In the genomic region with DNA sequence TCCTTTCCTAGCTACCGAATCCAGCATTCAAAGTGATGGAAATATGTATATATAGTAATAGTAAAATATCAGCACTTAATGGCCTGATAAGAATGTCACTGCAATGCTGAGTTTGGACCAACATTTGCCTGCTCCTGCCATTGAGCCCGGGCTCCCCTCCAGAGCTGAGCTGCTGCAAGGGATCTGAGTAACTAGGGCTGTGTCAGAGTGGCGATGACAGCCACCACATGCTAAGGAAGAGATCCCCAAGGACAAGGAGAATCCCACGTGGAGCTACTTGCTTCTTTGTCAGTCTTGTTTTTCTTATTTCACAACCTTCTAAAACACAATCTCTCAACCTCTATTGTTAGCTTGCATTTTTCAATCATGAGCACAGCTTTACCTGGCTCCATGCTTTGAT, we compare ENCODE assay signal across 13 cellular contexts. TPM values are rescaled to one million over a fixed set of nuclear protein-coding genes. Genes with fewer than 3 reads are reported as not detected.
"Had no signal": no experiment of that assay in that cellular context is flagged by ENCODE, and none has a peak within 500 bp of the region (broad histone marks: within the 10 kb centered on the region; RNA-seq: fewer than 3 reads in every experiment).

No MANE protein-coding gene starts in this region.

- DNase-seq: activated CD4-positive, alpha-beta memory T cell treated with anti-CD3 and anti-CD28 coated beads for 36 hours; activated CD4-positive, CD25-positive, alpha-beta regulatory T cell treated with anti-CD3 and anti-CD28 coated beads, Interleukin-2, amount 50 U/mL, for 72 hours; activated CD8-positive, alpha-beta memory T cell treated with anti-CD3 and anti-CD28 coated beads, Interleukin-2, amount 50 U/mL, for 4 hours; activated naive CD8-positive, alpha-beta T cell treated with anti-CD3 and anti-CD28 coated beads, Interleukin-2, amount 10 ng/mL, durations not matched to agents 7 days and 5 days; anterior cingulate cortex; gastrocnemius medialis; naive B cell; retina; thyroid gland; uterus had no signal

- H3K9me3 ChIP-seq: gastrocnemius medialis, thyroid gland, uterus had no signal

- H3K27ac Mint-ChIP-seq: activated CD4-positive, alpha-beta memory T cell treated with anti-CD3 and anti-CD28 coated beads for 36 hours; activated naive CD8-positive, alpha-beta T cell treated with anti-CD3 and anti-CD28 coated beads, Interleukin-2, amount 10 ng/mL, durations not matched to agents 7 days and 5 days had no signal

- H3K27me3 Mint-ChIP-seq: activated CD4-positive, alpha-beta memory T cell treated with anti-CD3 and anti-CD28 coated beads for 36 hours; naive B cell had no signal

- H3K27ac ChIP-seq: gastrocnemius medialis, skin epidermis, thyroid gland, uterus had no signal

- H3K27me3 ChIP-seq: gastrocnemius medialis, thyroid gland, uterus had no signal

- ATAC-seq: gastrocnemius medialis had no signal

- H3K36me3 Mint-ChIP-seq: activated CD4-positive, alpha-beta memory T cell treated with anti-CD3 and anti-CD28 coated beads for 36 hours; activated naive CD8-positive, alpha-beta T cell treated with anti-CD3 and anti-CD28 coated beads, Interleukin-2, amount 10 ng/mL, durations not matched to agents 7 days and 5 days; naive B cell had no signal

- H3K36me3 ChIP-seq: gastrocnemius medialis, thyroid gland, uterus had no signal

- H3K4me1 ChIP-seq: gastrocnemius medialis, thyroid gland, uterus had no signal

- H3K4me3 Mint-ChIP-seq: activated CD4-positive, alpha-beta memory T cell treated with anti-CD3 and anti-CD28 coated beads for 36 hours; activated naive CD8-positive, alpha-beta T cell treated with anti-CD3 and anti-CD28 coated beads, Interleukin-2, amount 10 ng/mL, durations not matched to agents 7 days and 5 days; naive B cell had no signal

- H3K9me3 Mint-ChIP-seq: activated CD4-positive, alpha-beta memory T cell treated with anti-CD3 and anti-CD28 coated beads for 36 hours; activated naive CD8-positive, alpha-beta T cell treated with anti-CD3 and anti-CD28 coated beads, Interleukin-2, amount 10 ng/mL, durations not matched to agents 7 days and 5 days; naive B cell had no signal

- H3K4me3 ChIP-seq: gastrocnemius medialis, skin epidermis, thyroid gland, uterus had no signal

RNA-seq across cellular contexts. Expression of gene ALOX5AP, which starts 19.5 kb away (rescaled TPM):
- total RNA-seq: endothelial cell of umbilical vein, lung microvascular endothelial cell had no signal
